In the genomic region with DNA sequence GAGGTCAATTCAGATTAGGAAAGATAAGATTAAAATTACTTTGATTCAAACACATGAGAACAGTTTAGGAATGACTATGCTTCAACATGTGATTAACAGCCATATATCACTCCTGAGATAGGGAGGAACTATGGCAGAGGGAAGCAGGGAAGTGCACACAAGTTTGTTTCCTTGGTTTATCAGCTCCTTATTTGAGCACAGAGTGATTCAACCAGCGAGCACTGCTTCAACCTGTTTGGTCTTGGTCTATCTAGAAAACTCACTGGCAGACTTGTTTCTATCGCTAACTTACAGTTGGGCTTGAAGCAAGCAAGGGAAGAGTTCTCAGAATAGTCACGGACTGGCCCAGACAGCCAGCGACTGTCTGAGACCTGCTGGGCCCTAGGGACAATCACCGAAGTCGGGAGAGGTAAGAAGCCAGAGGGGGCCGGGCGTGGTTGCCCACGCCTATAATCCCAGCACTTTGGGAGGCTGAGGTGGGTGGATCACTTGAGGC, we compare ENCODE assay signal across 27 cellular contexts. TPM values are rescaled to one million over a fixed set of nuclear protein-coding genes. Genes with fewer than 3 reads are reported as not detected.
A peak's percentile ranks its signal among the peaks of the same experiment; 100 is the strongest.
DNase-seq lines count a peak whose midpoint lies in the region; ATAC-seq, FAIRE-seq and TF ChIP-seq lines count a peak whose summit lies in the region.
"Had no signal": no experiment of that assay in that cellular context is flagged by ENCODE, and none has a peak within 500 bp of the region (broad histone marks: within the 10 kb centered on the region; RNA-seq: fewer than 3 reads in every experiment).

No MANE protein-coding gene starts in this region.

- no peak for DNase-seq in SK-N-SH
- DNase-seq in amniotic epithelial cell (ENCODE audit: low read depth): peak; percentile 80
- no peak for DNase-seq in keratinocyte (ENCODE audit: low read depth, low spot score)
- no peak for DNase-seq in suprapubic skin (ENCODE audit: low spot score in 2 of 2)
- DNase-seq in NCI-H2196 (lab: John Stamatoyannopoulos, UW; ENCODE audit: unreplicated experiment): no peak
- DNase-seq in endothelial cell (ENCODE audit: low spot score): no peak
- DNase-seq: activated CD4-positive, alpha-beta T cell treated with anti-CD3 and anti-CD28 coated beads for 36 hours; activated naive CD4-positive, alpha-beta T cell treated with anti-CD3 and anti-CD28 coated beads, Interleukin-2, amount 10 ng/mL, durations not matched to agents 7 days and 5 days; activated T-cell treated with anti-CD3 and anti-CD28 coated beads, Interleukin-2, amount 50 U/mL, for 4 hours; anterior cingulate cortex; COR-L47; NCI-H187 treated with DMSO at 0.1 percent for 48 hours; NCI-H345; NCI-H82; retina; SHP77; stimulated activated CD4-positive, alpha-beta T cell treated with anti-CD3 and anti-CD28 coated beads, Interleukin-4, amount 100 ng/mL, for 24 hours; stimulated activated naive CD4-positive, alpha-beta T cell treated with Interleukin-2 at 50 U/mL for 16 hours; thyroid gland had no signal

- no peaks in the 10 kb centered on the region for H3K27me3 Mint-ChIP-seq in endothelial cell (ENCODE audit: unreplicated experiment)
- H3K27me3 Mint-ChIP-seq: activated CD4-positive, alpha-beta T cell treated with anti-CD3 and anti-CD28 coated beads for 36 hours; central memory CD8-positive, alpha-beta T cell had no signal

- no peak for TF ChIP-seq POLR2A in suprapubic skin (IDR thresholded peaks at IDR 0.05)

- no peaks in the 10 kb centered on the region for H3K79me2 ChIP-seq in SK-N-SH (ENCODE audit: insufficient read depth)
- no peaks in the 10 kb centered on the region for H3K79me2 ChIP-seq in keratinocyte (ENCODE audit: control insufficient read depth, insufficient read depth, low read length)

- H3K4me1 ChIP-seq in SK-N-SH (ENCODE audit: control insufficient read depth in 1 of 2, insufficient read depth in 2 of 2, low read depth in 1 of 2, low read length in 1 of 2) (no peaks in the 10 kb centered on the region), keratinocyte (ENCODE audit: control insufficient read depth, extremely low read depth, insufficient read depth, low read length) (peaks cover 10% of the 10 kb centered on the region), suprapubic skin (peaks cover 13% of the 10 kb centered on the region)
- H3K4me1 ChIP-seq: esophagus muscularis mucosa, gastroesophageal sphincter, thyroid gland had no signal

- no peaks in the 10 kb centered on the region for H3K9me3 Mint-ChIP-seq in endothelial cell (ENCODE audit: unreplicated experiment)
- H3K9me3 Mint-ChIP-seq: activated naive CD4-positive, alpha-beta T cell treated with anti-CD3 and anti-CD28 coated beads, Interleukin-2, amount 10 ng/mL, durations not matched to agents 7 days and 5 days; activated T-cell treated with anti-CD3 and anti-CD28 coated beads, Interleukin-2, amount 50 U/mL, for 4 hours; central memory CD8-positive, alpha-beta T cell had no signal

- H3F3A ChIP-seq in SK-N-SH (replicated peaks; ENCODE audit: insufficient read depth): peaks cover 4% of the 10 kb centered on the region

- no peaks in the 10 kb centered on the region for H3K9me3 ChIP-seq in SK-N-SH
- H3K9me3 ChIP-seq in keratinocyte (ENCODE audit: control insufficient read depth, low read depth, low read length): no peaks in the 10 kb centered on the region
- H3K9me3 ChIP-seq in suprapubic skin: no peaks in the 10 kb centered on the region
- H3K9me3 ChIP-seq: esophagus muscularis mucosa, gastroesophageal sphincter, thyroid gland had no signal

- H3K4me2 ChIP-seq in SK-N-SH (no peak overlapping the region), keratinocyte (ENCODE audit: control insufficient read depth, extremely low read depth, insufficient read depth, low read depth, low read length) (no peak overlapping the region)

- H3K4me1 Mint-ChIP-seq in endothelial cell (ENCODE audit: unreplicated experiment): peaks cover 5% of the 10 kb centered on the region
- H3K4me1 Mint-ChIP-seq: activated CD4-positive, alpha-beta T cell treated with anti-CD3 and anti-CD28 coated beads for 36 hours; activated naive CD4-positive, alpha-beta T cell treated with anti-CD3 and anti-CD28 coated beads, Interleukin-2, amount 10 ng/mL, durations not matched to agents 7 days and 5 days; central memory CD8-positive, alpha-beta T cell had no signal

- no peak for FAIRE-seq in keratinocyte (lab: Jason Lieb, UNC)
- FAIRE-seq: kidney had no signal

- H3K27ac ChIP-seq in SK-N-SH (ENCODE audit: low read depth in 2 of 2, low read length in 1 of 2) (no peak overlapping the region), keratinocyte (ENCODE audit: control insufficient read depth, insufficient read depth, low read length) (peak overlapping the region; percentile 36), suprapubic skin (peak overlapping the region; percentile 41)
- H3K27ac ChIP-seq: 22Rv1, esophagus muscularis mucosa, gastroesophageal sphincter, thyroid gland had no signal

- no peak for TF ChIP-seq RAD21 in SK-N-SH (IDR thresholded peaks at IDR 0.05; ENCODE audit: low read length)

- POLR2A ChIA-PET in SK-N-SH (lab: Yijun Ruan, JAX): no interaction called here

- TF ChIP-seq EP300 in SK-N-SH (IDR thresholded peaks at IDR 0.05; ENCODE audit: borderline replicate concordance in 1 of 2, low read depth in 1 of 2, low read length in 1 of 2) (no peak), suprapubic skin (IDR thresholded peaks at IDR 0.05) (no peak)

- dilution Hi-C loops in keratinocyte (cut with MboI; ENCODE audit: extremely low pct_ligation_motif_present, low sequenced_read_pairs): no loop called here

- H3K27ac Mint-ChIP-seq in endothelial cell (ENCODE audit: unreplicated experiment): no peak overlapping the region
- H3K27ac Mint-ChIP-seq: activated CD4-positive, alpha-beta T cell treated with anti-CD3 and anti-CD28 coated beads for 36 hours; activated naive CD4-positive, alpha-beta T cell treated with anti-CD3 and anti-CD28 coated beads, Interleukin-2, amount 10 ng/mL, durations not matched to agents 7 days and 5 days had no signal

- H3K36me3 ChIP-seq in SK-N-SH (replicated peaks in 1 of 2; ENCODE audit: control insufficient read depth in 1 of 2, insufficient read depth in 2 of 2, low read length in 1 of 2) (no peaks in the 10 kb centered on the region), keratinocyte (ENCODE audit: control insufficient read depth in 2 of 2, extremely low read depth in 1 of 2, insufficient read depth in 2 of 2, low read length in 2 of 2) (no peaks in the 10 kb centered on the region), suprapubic skin (no peaks in the 10 kb centered on the region)
- H3K36me3 ChIP-seq: esophagus muscularis mucosa, gastroesophageal sphincter, thyroid gland had no signal

- H3K4me3 Mint-ChIP-seq in endothelial cell (ENCODE audit: unreplicated experiment): no peak overlapping the region
- H3K4me3 Mint-ChIP-seq: activated CD4-positive, alpha-beta T cell treated with anti-CD3 and anti-CD28 coated beads for 36 hours; activated naive CD4-positive, alpha-beta T cell treated with anti-CD3 and anti-CD28 coated beads, Interleukin-2, amount 10 ng/mL, durations not matched to agents 7 days and 5 days; activated T-cell treated with anti-CD3 and anti-CD28 coated beads, Interleukin-2, amount 50 U/mL, for 4 hours; central memory CD8-positive, alpha-beta T cell had no signal

- TF ChIP-seq CTCF in SK-N-SH (IDR thresholded peaks at IDR 0.05) (no peak), keratinocyte (optimal IDR thresholded peaks at IDR 0.05 in 1 of 3, IDR thresholded peaks at IDR 0.05 in 1 of 3, conservative IDR thresholded peaks at IDR 0.05 in 1 of 3; ENCODE audit: extremely low read depth in 1 of 3, insufficient read depth in 2 of 3, low read length in 3 of 3) (no peak), suprapubic skin (IDR thresholded peaks at IDR 0.05) (no peak), endothelial cell (IDR thresholded peaks at IDR 0.05; ENCODE audit: unreplicated experiment) (no peak)

- no peaks in the 10 kb centered on the region for H3K36me3 Mint-ChIP-seq in endothelial cell (ENCODE audit: low read depth, unreplicated experiment)
- H3K36me3 Mint-ChIP-seq: activated naive CD4-positive, alpha-beta T cell treated with anti-CD3 and anti-CD28 coated beads, Interleukin-2, amount 10 ng/mL, durations not matched to agents 7 days and 5 days had no signal

- H4K20me1 ChIP-seq in SK-N-SH (ENCODE audit: insufficient read depth) (no peaks in the 10 kb centered on the region), keratinocyte (ENCODE audit: control insufficient read depth, extremely low read depth, insufficient read depth, low read length) (no peaks in the 10 kb centered on the region)

- H3K27me3 ChIP-seq in SK-N-SH (ENCODE audit: insufficient read depth): no peaks in the 10 kb centered on the region
- H3K27me3 ChIP-seq in keratinocyte (ENCODE audit: control insufficient read depth, extremely low read depth, insufficient read depth, low read length): no peaks in the 10 kb centered on the region
- no peaks in the 10 kb centered on the region for H3K27me3 ChIP-seq in suprapubic skin
- H3K27me3 ChIP-seq: esophagus muscularis mucosa, gastroesophageal sphincter, thyroid gland had no signal

- H2AFZ ChIP-seq in SK-N-SH (ENCODE audit: low read depth) (0 out of 2 replicates have a peak overlapping the region, but pooled peaks have one; percentile 25), keratinocyte (ENCODE audit: control insufficient read depth, low read length) (peak overlapping the region; percentile 27)

- no peaks in the 10 kb centered on the region for H3K9me1 ChIP-seq in keratinocyte (ENCODE audit: control insufficient read depth, extremely low read depth, insufficient read depth, low read length)

- H3K4me3 ChIP-seq in SK-N-SH (ENCODE audit: low read depth in 2 of 2, low read length in 1 of 2): no peak overlapping the region
- no peak overlapping the region for H3K4me3 ChIP-seq in keratinocyte (ENCODE audit: control insufficient read depth in 2 of 3, extremely low read depth in 1 of 3, insufficient read depth in 2 of 3, low read depth in 1 of 3, low read length in 3 of 3)
- H3K4me3 ChIP-seq in suprapubic skin: no peak overlapping the region
- H3K4me3 ChIP-seq: esophagus muscularis mucosa, gastroesophageal sphincter, lung, thyroid gland had no signal

- no peak for ATAC-seq in SK-N-SH treated with all-trans-retinoic acid at 6 μM for 48 hours
- ATAC-seq in HG02870 (IDR thresholded peaks at IDR 0.05; ENCODE audit: unreplicated experiment): no peak
- ATAC-seq: activated CD4-positive, alpha-beta T cell treated with anti-CD3 and anti-CD28 coated beads for 36 hours; activated T-cell treated with anti-CD3 and anti-CD28 coated beads, Interleukin-2, amount 50 U/mL, for 4 hours; gastroesophageal sphincter had no signal

- H3K9ac ChIP-seq in SK-N-SH (no peak overlapping the region), keratinocyte (ENCODE audit: control insufficient read depth, extremely low read depth, insufficient read depth, low read length) (no peak overlapping the region)

- WGBS in SK-N-SH (ENCODE audit: low lambda C conversion rate): 85% methylated on average over 9 of the region's 9 CpGs
- WGBS in suprapubic skin: 67% methylated on average over 9 of the region's 9 CpGs

- H3K9me2 ChIP-seq in SK-N-SH: no peaks in the 10 kb centered on the region

- CTCF ChIA-PET in SK-N-SH (lab: Yijun Ruan, JAX): interaction anchor here (1.1 kb wide), 1 partner anchor 48 kb away, joined by 3 read pairs; no protein-coding TSS in a partner anchor

RNA-seq across cellular contexts. Expression of gene TUBG1, which starts 23.5 kb away (rescaled TPM):
- polyA plus RNA-seq in SK-N-SH (2012; rRNA removed): 72.4 and 145 TPM in 2 replicates
- polyA plus RNA-seq in SK-N-SH (2012; cell fraction: cytosol; rRNA removed): 71.0 and 92.6 TPM in 2 replicates
- 112 and 144 TPM in 2 replicates for polyA plus RNA-seq in SK-N-SH (2012; cell fraction: nucleus; rRNA removed)
- 35.1 to 141 TPM (median 54.8 TPM) in 3 replicates for polyA plus RNA-seq in keratinocyte
- 84.2 TPM for polyA plus RNA-seq in keratinocyte (2011; ENCODE audit: low read depth)
- polyA plus RNA-seq in keratinocyte (2011; cell fraction: cytosol; rRNA removed): 79.1 and 107 TPM in 2 replicates
- 67.6 and 72.9 TPM in 2 replicates for polyA plus RNA-seq in keratinocyte (2011; cell fraction: nucleus; rRNA removed)
- 72.9 and 123 TPM in 2 replicates for polyA plus RNA-seq in keratinocyte (2012; ENCODE audit: low replicate concordance)
- polyA minus RNA-seq in keratinocyte: 78.6 to 249 TPM (median 96.2 TPM) in 3 replicates
- polyA minus RNA-seq in keratinocyte (2011; cell fraction: cytosol; rRNA and poly(A)+ RNA removed): 81.0 TPM
- polyA minus RNA-seq in keratinocyte (2011; cell fraction: nucleus; rRNA and poly(A)+ RNA removed): 24.6 and 31.1 TPM in 2 replicates
- 10 to 100 TPM; 28.6 to 55.3 (median 54.2) TPM for total RNA-seq in suprapubic skin
- total RNA-seq in endothelial cell (ENCODE audit: unreplicated experiment): 54.5 TPM

RNA-seq across cellular contexts. Expression of gene RETREG3, which starts 23.8 kb away (rescaled TPM):
- polyA plus RNA-seq in SK-N-SH (2012; rRNA removed) (13.3 and 24.9 TPM in 2 replicates), keratinocyte (25.2 to 49.5 TPM (median 32.5 TPM) in 3 replicates)
- polyA plus RNA-seq in SK-N-SH (2012; cell fraction: cytosol; rRNA removed): 9.9 and 11.9 TPM in 2 replicates
- 23.4 and 25.6 TPM in 2 replicates for polyA plus RNA-seq in SK-N-SH (2012; cell fraction: nucleus; rRNA removed)
- polyA plus RNA-seq in keratinocyte (2011; ENCODE audit: low read depth): 6.4 TPM
- polyA plus RNA-seq in keratinocyte (2011; cell fraction: cytosol; rRNA removed): 18.9 and 23.3 TPM in 2 replicates
- polyA plus RNA-seq in keratinocyte (2011; cell fraction: nucleus; rRNA removed): 50.4 and 56.8 TPM in 2 replicates
- polyA plus RNA-seq in keratinocyte (2012; ENCODE audit: low replicate concordance): 29.5 and 30.2 TPM in 2 replicates
- polyA minus RNA-seq in keratinocyte: 136 to 160 TPM (median 139 TPM) in 3 replicates
- 41.8 TPM for polyA minus RNA-seq in keratinocyte (2011; cell fraction: cytosol; rRNA and poly(A)+ RNA removed)
- polyA minus RNA-seq in keratinocyte (2011; cell fraction: nucleus; rRNA and poly(A)+ RNA removed): 67.4 and 90.9 TPM in 2 replicates
- total RNA-seq in suprapubic skin (10 to 100 TPM; 87.9 to 97.0 (median 91.1) TPM), endothelial cell (ENCODE audit: unreplicated experiment) (92.1 TPM)

RNA-seq across cellular contexts. Expression of gene TUBG2, which starts 26.1 kb away (rescaled TPM):
- polyA plus RNA-seq in SK-N-SH (2012; rRNA removed): 27.6 and 33.9 TPM in 2 replicates
- polyA plus RNA-seq in SK-N-SH (2012; cell fraction: cytosol; rRNA removed): 14.4 and 21.3 TPM in 2 replicates
- 210 and 236 TPM in 2 replicates for polyA plus RNA-seq in SK-N-SH (2012; cell fraction: nucleus; rRNA removed)
- 13.5 to 17.8 TPM (median 14.5 TPM) in 3 replicates for polyA plus RNA-seq in keratinocyte
- 6.1 TPM for polyA plus RNA-seq in keratinocyte (2011; ENCODE audit: low read depth)
- 7.8 and 11.8 TPM in 2 replicates for polyA plus RNA-seq in keratinocyte (2011; cell fraction: cytosol; rRNA removed)
- 58.1 and 66.0 TPM in 2 replicates for polyA plus RNA-seq in keratinocyte (2011; cell fraction: nucleus; rRNA removed)
- 17.2 and 18.2 TPM in 2 replicates for polyA plus RNA-seq in keratinocyte (2012; ENCODE audit: low replicate concordance)
- 9.2 to 20.5 TPM (median 9.6 TPM) in 3 replicates for polyA minus RNA-seq in keratinocyte
- polyA minus RNA-seq in keratinocyte (2011; cell fraction: cytosol; rRNA and poly(A)+ RNA removed): 6.7 TPM
- 9.0 and 10.3 TPM in 2 replicates for polyA minus RNA-seq in keratinocyte (2011; cell fraction: nucleus; rRNA and poly(A)+ RNA removed)
- total RNA-seq in suprapubic skin: 10 to 100 TPM; 10.9 to 32.3 (median 12.7) TPM
- 19.7 TPM for total RNA-seq in endothelial cell (ENCODE audit: unreplicated experiment)

RNA-seq across cellular contexts. Expression of gene PLEKHH3, which starts 43.8 kb away (rescaled TPM):
- 9.8 and 12.8 TPM in 2 replicates for polyA plus RNA-seq in SK-N-SH (2012; rRNA removed)
- polyA plus RNA-seq in SK-N-SH (2012; cell fraction: cytosol; rRNA removed): 5.9 and 8.6 TPM in 2 replicates
- polyA plus RNA-seq in SK-N-SH (2012; cell fraction: nucleus; rRNA removed): 22.9 and 29.8 TPM in 2 replicates
- polyA plus RNA-seq in keratinocyte: 3.1 to 10.7 TPM (median 4.9 TPM) in 3 replicates
- polyA plus RNA-seq in keratinocyte (2011; ENCODE audit: low read depth): 11.6 TPM
- 2.5 and 7.9 TPM in 2 replicates for polyA plus RNA-seq in keratinocyte (2011; cell fraction: cytosol; rRNA removed)
- polyA plus RNA-seq in keratinocyte (2011; cell fraction: nucleus; rRNA removed): 13.2 and 20.7 TPM in 2 replicates
- polyA plus RNA-seq in keratinocyte (2012; ENCODE audit: low replicate concordance): 10.7 and 25.0 TPM in 2 replicates
- 2.9 to 4.3 TPM (median 3.1 TPM) in 3 replicates for polyA minus RNA-seq in keratinocyte
- polyA minus RNA-seq in keratinocyte (2011; cell fraction: cytosol; rRNA and poly(A)+ RNA removed): 17.3 TPM
- 13.1 and 17.9 TPM in 2 replicates for polyA minus RNA-seq in keratinocyte (2011; cell fraction: nucleus; rRNA and poly(A)+ RNA removed)
- 10 to 100 TPM; 38.7 to 58.4 (median 45.3) TPM for total RNA-seq in suprapubic skin
- total RNA-seq in endothelial cell (ENCODE audit: unreplicated experiment): 25.2 TPM

RNA-seq across cellular contexts. Expression of gene CCR10, which starts 48.6 kb away (rescaled TPM):
- polyA plus RNA-seq in SK-N-SH (2012; rRNA removed) (2.2 and 3.1 TPM in 2 replicates), keratinocyte (0.02 to 0.05 TPM (median 0.03 TPM) in 3 replicates)
- 1.2 and 1.7 TPM in 2 replicates for polyA plus RNA-seq in SK-N-SH (2012; cell fraction: cytosol; rRNA removed)
- polyA plus RNA-seq in SK-N-SH (2012; cell fraction: nucleus; rRNA removed): 11.5 and 25.8 TPM in 2 replicates
- not detected for polyA plus RNA-seq in keratinocyte (2011; ENCODE audit: low read depth)
- polyA plus RNA-seq in keratinocyte (2011; cell fraction: cytosol; rRNA removed): not detected in 2 replicates
- 0.17 and 0.27 TPM in 2 replicates for polyA plus RNA-seq in keratinocyte (2011; cell fraction: nucleus; rRNA removed)
- polyA plus RNA-seq in keratinocyte (2012; ENCODE audit: low replicate concordance): 0.18 TPM in 1 of 2 replicates, not detected in the other
- polyA minus RNA-seq in keratinocyte: 0.20 TPM in 1 of 3 replicates, not detected in the others
- not detected for polyA minus RNA-seq in keratinocyte (2011; cell fraction: cytosol; rRNA and poly(A)+ RNA removed)
- not detected in 2 replicates for polyA minus RNA-seq in keratinocyte (2011; cell fraction: nucleus; rRNA and poly(A)+ RNA removed)
- total RNA-seq in suprapubic skin (1 to 10 TPM in 2 of 4 donors, under 1 TPM in 2; 0.29 to 1.2 (median 0.85) TPM), endothelial cell (ENCODE audit: unreplicated experiment) (1.2 TPM)

Comparison
In these comparisons a context has a peak if more than half of its experiments do, and no peak if none do; other contexts are left out.
1. H3K27ac ChIP-seq: peak in keratinocyte (single experiment) and suprapubic skin (single experiment); none in SK-N-SH (0 of 2).